Comparison of ENCODE assay signal across 1 cellular context in genomic region chr18:79070486-79070885, GRCh38.
TF ChIP-seq lines count a peak whose summit lies in the region.

No MANE protein-coding gene starts in this region.

TF ChIP-seq in K562, 482 proteins besides CTCF, POLR2A, EP300 and RAD21:
- TF ChIP-seq MGA (IDR thresholded peaks at IDR 0.05) = peak; percentile 67
- TF ChIP-seq, protein P1, sequence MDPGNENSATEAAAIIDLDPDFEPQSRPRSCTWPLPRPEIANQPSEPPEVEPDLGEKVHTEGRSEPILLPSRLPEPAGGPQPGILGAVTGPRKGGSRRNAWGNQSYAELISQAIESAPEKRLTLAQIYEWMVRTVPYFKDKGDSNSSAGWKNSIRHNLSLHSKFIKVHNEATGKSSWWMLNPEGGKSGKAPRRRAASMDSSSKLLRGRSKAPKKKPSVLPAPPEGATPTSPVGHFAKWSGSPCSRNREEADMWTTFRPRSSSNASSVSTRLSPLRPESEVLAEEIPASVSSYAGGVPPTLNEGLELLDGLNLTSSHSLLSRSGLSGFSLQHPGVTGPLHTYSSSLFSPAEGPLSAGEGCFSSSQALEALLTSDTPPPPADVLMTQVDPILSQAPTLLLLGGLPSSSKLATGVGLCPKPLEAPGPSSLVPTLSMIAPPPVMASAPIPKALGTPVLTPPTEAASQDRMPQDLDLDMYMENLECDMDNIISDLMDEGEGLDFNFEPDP (CRISPR knock-in tag; IDR thresholded peaks at IDR 0.05) = no peak
- no peak for TF ChIP-seq RCOR1 (IDR thresholded peaks at IDR 0.05; ENCODE audit: borderline replicate concordance in 1 of 2, low read depth in 2 of 2, low read length in 2 of 2)
- TF ChIP-seq, protein P2, sequence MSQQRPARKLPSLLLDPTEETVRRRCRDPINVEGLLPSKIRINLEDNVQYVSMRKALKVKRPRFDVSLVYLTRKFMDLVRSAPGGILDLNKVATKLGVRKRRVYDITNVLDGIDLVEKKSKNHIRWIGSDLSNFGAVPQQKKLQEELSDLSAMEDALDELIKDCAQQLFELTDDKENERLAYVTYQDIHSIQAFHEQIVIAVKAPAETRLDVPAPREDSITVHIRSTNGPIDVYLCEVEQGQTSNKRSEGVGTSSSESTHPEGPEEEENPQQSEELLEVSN (IDR thresholded peaks at IDR 0.05; ENCODE audit: borderline replicate concordance in 1 of 2, extremely low read depth in 1 of 2, insufficient read depth in 1 of 2, insufficient read length in 1 of 2, low read depth in 1 of 2, low read length in 1 of 2, poor library complexity in 1 of 2, severe bottlenecking in 1 of 2) = peak in 1 of 2 experiments; percentile 27
- no peak for TF ChIP-seq ZNF644 (tag; IDR thresholded peaks at IDR 0.05; ENCODE audit: low read depth)
